9 cellular contexts compared by ENCODE assay signal in genomic region chr20:35305682-35306556, GRCh38. TPM values are rescaled to one million over a fixed set of nuclear protein-coding genes. Genes with fewer than 3 reads are reported as not detected.
DNase-seq lines count a peak whose midpoint lies in the region; ATAC-seq and TF ChIP-seq lines count a peak whose summit lies in the region.
"Had no signal": no experiment of that assay in that cellular context is flagged by ENCODE, and none has a peak within 500 bp of the region (broad histone marks: within the 10 kb centered on the region; RNA-seq: fewer than 3 reads in every experiment).

No MANE protein-coding gene starts in this region.

- H3K4me3 ChIP-seq in HFF-Myc (replicated peaks; ENCODE audit: low read depth, low read length) (no peak overlapping the region), mammary epithelial cell (replicated peaks in 1 of 3; ENCODE audit: insufficient read depth in 1 of 3, low read depth in 2 of 3, low read length in 3 of 3) (no peak overlapping the region), neuronal stem cell (ENCODE audit: low read length in 2 of 2) (no peak overlapping the region), upper lobe of right lung (no peak overlapping the region)

- peaks cover 10% of the 10 kb centered on the region for H3K36me3 Mint-ChIP-seq in T-helper 2 cell treated with Interferon-gamma antibody and Interleukin-4, amounts not matched to agents 5 μg/mL and 100 μg/mL, for 36 hours (ENCODE audit: low read depth)

- no peak overlapping the region for H2BK120ac ChIP-seq in neuronal stem cell (ENCODE audit: low read depth, low read length)

- H3K27ac Mint-ChIP-seq in T-helper 2 cell treated with Interferon-gamma antibody and Interleukin-4, amounts not matched to agents 5 μg/mL and 100 μg/mL, for 36 hours, result peak overlapping the region; percentile 84

- H3K9me3 ChIP-seq in mammary epithelial cell (replicated peaks; ENCODE audit: insufficient read depth, low read length) (no peaks in the 10 kb centered on the region), neuronal stem cell (replicated peaks in 1 of 2; ENCODE audit: control insufficient read depth in 2 of 2, insufficient read depth in 1 of 2, low read depth in 1 of 2, low read length in 2 of 2) (no peaks in the 10 kb centered on the region), upper lobe of right lung (no peaks in the 10 kb centered on the region)
- H3K9me3 ChIP-seq: neutrophil had no signal

- peak; percentile 6 for ATAC-seq in upper lobe of right lung
- ATAC-seq in HG03175 (IDR thresholded peaks at IDR 0.05; ENCODE audit: unreplicated experiment), result no peak
- ATAC-seq in GM19463 (IDR thresholded peaks at IDR 0.05; ENCODE audit: unreplicated experiment), result no peak

- no peak overlapping the region for H2BK5ac ChIP-seq in neuronal stem cell (ENCODE audit: low read length)

- H3K4ac ChIP-seq in neuronal stem cell (ENCODE audit: low read length), result no peak overlapping the region

- H4K20me1 ChIP-seq in mammary epithelial cell (ENCODE audit: insufficient read depth, low read length), result no peaks in the 10 kb centered on the region

- no peak overlapping the region for H3K23ac ChIP-seq in neuronal stem cell (ENCODE audit: low read depth, low read length, poor library complexity)

- in situ Hi-C loops in mammary epithelial cell (cut with MboI; ENCODE audit: low sequenced_read_pairs in 2 of 2), result loop anchor here in 1 of 2 donors (10.0 kb wide), 1 partner anchor 139 kb away; no protein-coding TSS in a partner anchor

- H3K4me1 ChIP-seq in mammary epithelial cell (ENCODE audit: insufficient read depth, low read length), result peaks cover 89% of the 10 kb centered on the region
- H3K4me1 ChIP-seq in neuronal stem cell (ENCODE audit: control insufficient read depth in 2 of 2, insufficient read depth in 1 of 2, low read depth in 1 of 2, low read length in 2 of 2), result peaks cover 1 to 4% of the 10 kb centered on the region in 2 donors
- no peaks in the 10 kb centered on the region for H3K4me1 ChIP-seq in upper lobe of right lung

- DNase-seq in HFF-Myc (ENCODE audit: extremely low read depth, low read depth), result peak; percentile 95
- peak; percentile 88 for DNase-seq in T-helper 2 cell treated with Interferon-gamma antibody and Interleukin-4, amounts not matched to agents 5 μg/mL and 100 μg/mL, for 36 hours (ENCODE audit: low spot score)
- DNase-seq in mammary epithelial cell, result peak; percentile 100
- DNase-seq in neuronal stem cell (ENCODE audit: low spot score), result no peak
- DNase-seq in upper lobe of right lung, result peak; percentile 63
- DNase-seq in NCI-H2081 treated with DMSO at 0.1 percent for 48 hours (lab: John Stamatoyannopoulos, UW), result no peak

- no peak overlapping the region for H3K14ac ChIP-seq in neuronal stem cell (ENCODE audit: low read length)

- no peaks in the 10 kb centered on the region for H3K79me1 ChIP-seq in neuronal stem cell (ENCODE audit: low read depth, low read length)

- H3K27me3 Mint-ChIP-seq in T-helper 2 cell treated with Interferon-gamma antibody and Interleukin-4, amounts not matched to agents 5 μg/mL and 100 μg/mL, for 36 hours (ENCODE audit: low read depth), result no peaks in the 10 kb centered on the region

- H2AK5ac ChIP-seq in neuronal stem cell (ENCODE audit: low read depth, low read length), result no peak overlapping the region

- no peak overlapping the region for H2BK15ac ChIP-seq in neuronal stem cell (ENCODE audit: low read length)

- TF ChIP-seq CTCF in HFF-Myc (IDR thresholded peaks at IDR 0.05; ENCODE audit: low read depth, low read length, missing control alignments) (no peak), mammary epithelial cell (conservative IDR thresholded peaks at IDR 0.05 in 1 of 2, IDR thresholded peaks at IDR 0.05 in 1 of 2; ENCODE audit: extremely low read depth in 1 of 2, insufficient read depth in 1 of 2, low read depth in 1 of 2, low read length in 2 of 2) (no peak), upper lobe of right lung (IDR thresholded peaks at IDR 0.05) (no peak)

- H3K4me3 Mint-ChIP-seq in T-helper 2 cell treated with Interferon-gamma antibody and Interleukin-4, amounts not matched to agents 5 μg/mL and 100 μg/mL, for 36 hours, result peak overlapping the region; percentile 48

- H3K4me2 ChIP-seq in mammary epithelial cell (ENCODE audit: insufficient read depth, low read depth, low read length) (peak overlapping the region; percentile 32), neuronal stem cell (ENCODE audit: insufficient read depth, low read length, poor library complexity, severe bottlenecking) (no peak overlapping the region)

- H3K36me3 ChIP-seq in mammary epithelial cell (ENCODE audit: insufficient read depth, low read length) (no peaks in the 10 kb centered on the region), neuronal stem cell (replicated peaks in 1 of 2; ENCODE audit: control insufficient read depth in 2 of 2, insufficient read depth in 2 of 2, low read length in 2 of 2) (peaks cover 0 to 8% of the 10 kb centered on the region in 2 donors), upper lobe of right lung (peaks cover 6% of the 10 kb centered on the region)
- H3K36me3 ChIP-seq: neutrophil had no signal

- no peak overlapping the region for H2BK12ac ChIP-seq in neuronal stem cell (ENCODE audit: low read length)

- H2AFZ ChIP-seq in mammary epithelial cell (ENCODE audit: low read depth, low read length), result no peak overlapping the region
- peak overlapping the region; percentile 19 for H2AFZ ChIP-seq in neuronal stem cell (ENCODE audit: low read length)

- intact Hi-C loops in mammary epithelial cell (cut with micrococcal nuclease), result loop anchor here (5.0 to 10.0 kb wide), 3 partner anchors 51 to 576 kb away; no protein-coding TSS in a partner anchor
- intact Hi-C loops in upper lobe of right lung (cut with DNase I), result no loop called here

- CTCF ChIA-PET in mammary epithelial cell (lab: Charles Lee; ENCODE audit: low non-redundant PET), result interaction anchor here (0.6 to 0.7 kb wide), 2 partner anchors 173 to 688 kb away, joined by 3 to 4 read pairs; no protein-coding TSS in a partner anchor

- H3K9ac ChIP-seq in mammary epithelial cell (ENCODE audit: insufficient read depth, low read length) (peak overlapping the region; percentile 46), neuronal stem cell (ENCODE audit: low read depth, low read length, poor library complexity) (no peak overlapping the region)

- 14% methylated on average over 10 of the region's 12 CpGs for WGBS in mammary epithelial cell (ENCODE audit: low coverage, missing lambda C conversion rate)
- WGBS in neuronal stem cell (ENCODE audit: extremely low coverage in 2 of 2, insufficient read length in 2 of 2, insufficient replicate concordance in 1 of 2), 2 donors, result no CpG with 5 or more reads among the region's 12 CpGs

- dilution Hi-C loops in mammary epithelial cell (cut with HindIII; ENCODE audit: low sequenced_read_pairs), result loop anchor here (5.0 kb wide), 2 partner anchors 36 to 146 kb away; no protein-coding TSS in a partner anchor

- BruUV-seq in mammary epithelial cell (replicated peaks; lab: Mats Ljungman, UMichigan), result no TSS peak

- H4K91ac ChIP-seq in neuronal stem cell (ENCODE audit: low read depth, low read length, poor library complexity), result no peak overlapping the region

- H3K9me3 Mint-ChIP-seq in T-helper 2 cell treated with Interferon-gamma antibody and Interleukin-4, amounts not matched to agents 5 μg/mL and 100 μg/mL, for 36 hours, result no peaks in the 10 kb centered on the region

- peaks cover 34% of the 10 kb centered on the region for H3K4me1 Mint-ChIP-seq in T-helper 2 cell treated with Interferon-gamma antibody and Interleukin-4, amounts not matched to agents 5 μg/mL and 100 μg/mL, for 36 hours (ENCODE audit: low read depth)

- H3K18ac ChIP-seq in neuronal stem cell (ENCODE audit: low read length), result no peak overlapping the region

- no peak overlapping the region for H4K8ac ChIP-seq in neuronal stem cell (ENCODE audit: low read depth, low read length)

- no peaks in the 10 kb centered on the region for H3K27me3 ChIP-seq in mammary epithelial cell (ENCODE audit: insufficient read depth, low read length)
- H3K27me3 ChIP-seq in neuronal stem cell (ENCODE audit: control insufficient read depth in 3 of 3, insufficient read depth in 3 of 3, low read depth in 1 of 3, low read length in 3 of 3), result no peaks in the 10 kb centered on the region
- H3K27me3 ChIP-seq in upper lobe of right lung, result no peaks in the 10 kb centered on the region
- H3K27me3 ChIP-seq: neutrophil had no signal

- peaks cover 9% of the 10 kb centered on the region for H3K79me2 ChIP-seq in mammary epithelial cell (ENCODE audit: insufficient read depth, low read length)

- H3K27ac ChIP-seq in mammary epithelial cell (ENCODE audit: insufficient read depth, low read depth, low read length) (peak overlapping the region; percentile 95), neuronal stem cell (replicated peaks; ENCODE audit: low read length) (no peak overlapping the region), upper lobe of right lung (peak overlapping the region; percentile 17)
- H3K27ac ChIP-seq: neutrophil had no signal

RNA-seq across cellular contexts. Expression of gene FAM83C, which starts 13.7 kb away (rescaled TPM):
- total RNA-seq in mammary epithelial cell (not detected), upper lobe of right lung (not detected)
- not detected for polyA plus RNA-seq in mammary epithelial cell
- not detected for polyA minus RNA-seq in mammary epithelial cell
- not detected for polyA plus RNA-seq in neuronal stem cell (2013, experiment 1 of 2)
- polyA plus RNA-seq in neuronal stem cell (2013, experiment 2 of 2), result not detected

RNA-seq across cellular contexts. Expression of gene EIF6, which starts 21.3 kb away (rescaled TPM):
- total RNA-seq in mammary epithelial cell, result 100 to 1,000 TPM; 203 to 285 TPM
- polyA plus RNA-seq in mammary epithelial cell, result 427 TPM
- polyA minus RNA-seq in mammary epithelial cell, result 408 TPM
- polyA plus RNA-seq in neuronal stem cell (2013, experiment 1 of 2), result 62.1 TPM
- 63.4 TPM for polyA plus RNA-seq in neuronal stem cell (2013, experiment 2 of 2)
- 78.8 TPM for total RNA-seq in upper lobe of right lung

RNA-seq across cellular contexts. Expression of gene MMP24OS, which starts 28.0 kb away (rescaled TPM):
- total RNA-seq in mammary epithelial cell (10 to 100 TPM; 30.8 to 94.6 TPM), upper lobe of right lung (85.2 TPM)
- 34.1 TPM for polyA plus RNA-seq in mammary epithelial cell
- polyA minus RNA-seq in mammary epithelial cell, result 105 TPM
- 33.2 TPM for polyA plus RNA-seq in neuronal stem cell (2013, experiment 1 of 2)
- polyA plus RNA-seq in neuronal stem cell (2013, experiment 2 of 2), result 34.0 TPM

Comparison
In these comparisons a context has a peak if more than half of its experiments do, and no peak if none do; other contexts are left out.
1. DNase-seq: peak in HFF-Myc (single experiment), T-helper 2 cell treated with Interferon-gamma antibody and Interleukin-4, amounts not matched to agents 5 μg/mL and 100 μg/mL, for 36 hours (single experiment), mammary epithelial cell (single experiment) and upper lobe of right lung (single experiment); none in neuronal stem cell (single experiment) and NCI-H2081 treated with DMSO at 0.1 percent for 48 hours (single experiment).